In the genomic region with DNA sequence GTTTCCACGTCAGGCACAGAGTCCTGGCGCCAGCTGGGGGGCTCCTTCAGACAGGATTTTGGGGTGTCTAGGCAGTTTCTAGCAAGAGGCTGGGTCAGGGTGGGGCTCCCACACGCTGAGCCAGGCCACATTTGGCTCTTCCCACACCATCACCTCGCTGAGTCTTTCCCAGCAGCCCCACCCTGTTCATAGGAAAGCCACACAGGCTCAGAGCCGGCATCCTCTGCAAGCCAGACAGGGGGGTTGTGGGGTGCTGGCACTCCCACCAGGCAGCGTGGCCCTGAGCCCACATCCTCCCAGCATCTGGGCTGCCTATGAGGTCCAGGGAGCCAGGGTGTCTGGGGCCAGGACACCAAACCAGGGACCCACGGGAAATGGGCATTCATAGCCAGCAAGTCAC, we compare ENCODE assay signal across 27 cellular contexts. TPM values are rescaled to one million over a fixed set of nuclear protein-coding genes. Genes with fewer than 3 reads are reported as not detected.
"Had no signal": no experiment of that assay in that cellular context is flagged by ENCODE, and none has a peak within 500 bp of the region (broad histone marks: within the 10 kb centered on the region; RNA-seq: fewer than 3 reads in every experiment).

No MANE protein-coding gene starts in this region.

- H3K27me3 Mint-ChIP-seq: activated naive CD8-positive, alpha-beta T cell had no signal

- H3K27ac Mint-ChIP-seq: activated CD4-positive, alpha-beta T cell treated with anti-CD3 and anti-CD28 coated beads, Interleukin-2, amount 10 ng/mL, durations not matched to agents 7 days and 5 days; activated naive CD8-positive, alpha-beta T cell; memory B cell; stimulated activated naive B cell treated with anti-CD40 and anti-IgM and Interleukin-4, amounts not matched to agents 10 μg/mL and 1 μg/mL and 100 μg/mL, for 72 hours had no signal

- H3K36me3 ChIP-seq: gastroesophageal sphincter, sigmoid colon had no signal

- DNase-seq: activated CD4-positive, alpha-beta T cell treated with anti-CD3 and anti-CD28 coated beads, Interleukin-2, amount 10 ng/mL, durations not matched to agents 7 days and 5 days; activated CD4-positive, CD25-positive, alpha-beta regulatory T cell treated with anti-CD3 and anti-CD28 coated beads, Interleukin-2, amount 50 U/mL, for 72 hours; activated T-cell treated with anti-CD3 and anti-CD28 coated beads, Interleukin-2, amount 50 U/mL, for 1 hour; central memory CD4-positive, alpha-beta T cell; dermis blood vessel endothelial cell; effector CD8-positive, alpha-beta T cell; erythroblast; stimulated activated CD4-positive, alpha-beta T cell treated with anti-CD3 and anti-CD28 coated beads, Interleukin-2, amount 100 ng/mL, for 48 hours; stimulated activated CD8-positive, alpha-beta memory T cell treated with anti-CD3 and anti-CD28 coated beads, Interleukin-4, amount 100 ng/mL, for 48 hours; stimulated activated naive B cell treated with anti-CD40 and anti-IgM and Interleukin-4, amounts not matched to agents 10 μg/mL and 1 μg/mL and 100 μg/mL, for 72 hours; SW 1271; trophoblast cell; WERI-Rb-1 had no signal

- H3K36me3 Mint-ChIP-seq: activated naive CD8-positive, alpha-beta T cell; memory B cell had no signal

- ATAC-seq: stimulated activated naive B cell treated with anti-CD40 and anti-IgM and Interleukin-4, amounts not matched to agents 10 μg/mL and 1 μg/mL and 100 μg/mL, for 72 hours had no signal

- H3K9me3 ChIP-seq: gastroesophageal sphincter, sigmoid colon, testis had no signal

- H3K9me3 Mint-ChIP-seq: activated CD4-positive, alpha-beta T cell treated with anti-CD3 and anti-CD28 coated beads, Interleukin-2, amount 10 ng/mL, durations not matched to agents 7 days and 5 days; memory B cell; stimulated activated naive B cell treated with anti-CD40 and anti-IgM and Interleukin-4, amounts not matched to agents 10 μg/mL and 1 μg/mL and 100 μg/mL, for 72 hours had no signal

- H3K4me3 Mint-ChIP-seq: activated CD4-positive, alpha-beta T cell treated with anti-CD3 and anti-CD28 coated beads, Interleukin-2, amount 10 ng/mL, durations not matched to agents 7 days and 5 days; activated naive CD8-positive, alpha-beta T cell; memory B cell; stimulated activated naive B cell treated with anti-CD40 and anti-IgM and Interleukin-4, amounts not matched to agents 10 μg/mL and 1 μg/mL and 100 μg/mL, for 72 hours had no signal

- H3K27ac ChIP-seq: testis, WERI-Rb-1 had no signal

- H3K27me3 ChIP-seq: testis had no signal

- H3K4me3 ChIP-seq: gastroesophageal sphincter, sigmoid colon, testis had no signal

RNA-seq across cellular contexts. Expression of a gene that starts 19.7 kb away (rescaled TPM):
- total RNA-seq: activated CD4-positive, alpha-beta T cell treated with anti-CD3 and anti-CD28 coated beads, Interleukin-2, amount 10 ng/mL, durations not matched to agents 7 days and 5 days; astrocyte; dermis blood vessel endothelial cell; gastroesophageal sphincter; left ventricle myocardium superior; mononuclear cell; myocyte; omental fat pad; posterior vena cava; renal cortical epithelial cell; sigmoid colon; T-helper 2 cell treated with Interferon-gamma antibody and Interleukin-4, amounts not matched to agents 100 ng/mL and 5 ng/mL, for 36 hours; testis had no signal
- polyA plus RNA-seq: neural cell, sigmoid colon had no signal
